Comparison of ENCODE assay signal across 12 cellular contexts in genomic region chr6:167058261-167058660, GRCh38.
"Had no signal": no experiment of that assay in that cellular context is flagged by ENCODE, and none has a peak within 500 bp of the region (broad histone marks: within the 10 kb centered on the region; RNA-seq: fewer than 3 reads in every experiment).

No MANE protein-coding gene starts in this region.

- H3K9me3 ChIP-seq: ascending aorta, pancreas, tibial nerve had no signal

- H3K4me3 ChIP-seq: ascending aorta, pancreas, tibial nerve had no signal

- ATAC-seq: effector memory CD8-positive, alpha-beta T cell; left ventricle myocardium superior; pancreas had no signal

- H3K27me3 ChIP-seq: ascending aorta, pancreas, tibial nerve had no signal

- H3K36me3 ChIP-seq: ascending aorta, pancreas, tibial nerve had no signal

- H3K4me1 ChIP-seq: ascending aorta, pancreas had no signal

- DNase-seq: activated CD4-positive, alpha-beta memory T cell treated with anti-CD3 and anti-CD28 coated beads, Interleukin-2, amount 10 ng/mL, durations not matched to agents 7 days and 5 days; activated gamma-delta T cell; activated T-cell treated with anti-CD3 and anti-CD28 coated beads, Interleukin-2, amount 50 U/mL, for 48 hours; central memory CD4-positive, alpha-beta T cell; effector memory CD8-positive, alpha-beta T cell; foreskin fibroblast; left ventricle myocardium superior; mesendoderm; pancreas; T-helper 9 cell had no signal

- H3K27ac ChIP-seq: ascending aorta, pancreas, tibial nerve had no signal
